19 cellular contexts compared by ENCODE assay signal in genomic region chr2:113767811-113768210, GRCh38.
"Had no signal": no experiment of that assay in that cellular context is flagged by ENCODE, and none has a peak within 500 bp of the region (broad histone marks: within the 10 kb centered on the region; RNA-seq: fewer than 3 reads in every experiment).

No MANE protein-coding gene starts in this region.

- H3K36me3 Mint-ChIP-seq: natural killer cell, neural progenitor cell, type B pancreatic cell had no signal

- H3K4me3 ChIP-seq: coronary artery, gastrocnemius medialis, heart right ventricle, mucosa of descending colon, neural progenitor cell, sigmoid colon, skin epidermis, suprapubic skin, thyroid gland had no signal

- DNase-seq: effector CD4-positive, alpha-beta T cell; gastrocnemius medialis; heart right ventricle; hypothalamus; islet precursor cell; mammary epithelial cell; mucosa of descending colon; natural killer cell; nucleus accumbens; sigmoid colon; stimulated activated CD4-positive, alpha-beta T cell treated with anti-CD3 and anti-CD28 coated beads, Interleukin-2, amount 100 ng/mL, for 48 hours; stimulated activated naive CD4-positive, alpha-beta T cell treated with Interleukin-2 at 50 U/mL for 16 hours; thyroid gland had no signal

- H3K9ac ChIP-seq: neural progenitor cell had no signal

- H3K27me3 ChIP-seq: gastrocnemius medialis, heart right ventricle, neural progenitor cell, sigmoid colon, suprapubic skin, thyroid gland had no signal

- H3K27ac Mint-ChIP-seq: natural killer cell, neural progenitor cell, type B pancreatic cell had no signal

- H3K4me3 Mint-ChIP-seq: natural killer cell, neural progenitor cell, type B pancreatic cell had no signal

- H3K27me3 Mint-ChIP-seq: type B pancreatic cell had no signal

- H3K4me1 Mint-ChIP-seq: natural killer cell, neural progenitor cell had no signal

- H2AFZ ChIP-seq: neural progenitor cell had no signal

- H3K4me2 ChIP-seq: neural progenitor cell had no signal

- H3K9me3 ChIP-seq: gastrocnemius medialis, mucosa of descending colon, sigmoid colon, suprapubic skin, thyroid gland had no signal

- H3K27ac ChIP-seq: coronary artery, gastrocnemius medialis, heart right ventricle, neural progenitor cell, sigmoid colon, skin epidermis, suprapubic skin, thyroid gland had no signal

- ATAC-seq: gastrocnemius medialis, heart right ventricle, left lobe of liver, mucosa of descending colon, natural killer cell had no signal

- H3K4me1 ChIP-seq: gastrocnemius medialis, neural progenitor cell, sigmoid colon, suprapubic skin, thyroid gland had no signal

- H3K9me3 Mint-ChIP-seq: natural killer cell, neural progenitor cell, type B pancreatic cell had no signal

- H3K36me3 ChIP-seq: gastrocnemius medialis, heart right ventricle, neural progenitor cell, sigmoid colon, suprapubic skin, thyroid gland had no signal
